ENCODE assay signal across 10 cellular contexts in the genomic region with DNA sequence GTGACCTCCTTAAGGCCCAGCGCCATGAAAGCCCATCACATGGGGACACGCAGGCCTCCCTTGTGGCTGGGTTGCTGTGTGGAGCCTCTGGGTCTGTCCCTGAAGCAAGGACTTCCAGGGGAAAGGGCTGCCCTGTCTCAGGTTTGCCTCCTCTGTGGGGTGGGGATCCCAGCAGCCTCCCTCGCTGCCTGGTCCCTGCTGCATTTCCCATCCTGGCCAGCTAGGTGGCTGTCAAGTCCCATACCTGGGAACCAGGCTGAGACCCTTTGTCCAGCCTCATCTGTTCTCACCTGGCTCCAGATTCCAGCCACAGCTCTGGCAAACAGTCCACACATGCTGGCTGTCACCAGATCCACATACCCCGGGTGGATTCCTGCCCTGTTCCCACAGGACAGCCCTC. TPM values are rescaled to one million over a fixed set of nuclear protein-coding genes. Genes with fewer than 3 reads are reported as not detected.
DNase-seq lines count a peak whose midpoint lies in the region; ATAC-seq, FAIRE-seq and TF ChIP-seq lines count a peak whose summit lies in the region.
"Not testable (repeated sequence)": the region's sequence is repeated elsewhere in the genome, so short reads cannot be mapped to it uniquely, and the experiment has no call there.
"Had no signal": no experiment of that assay in that cellular context is flagged by ENCODE, and none has a peak within 500 bp of the region (broad histone marks: within the 10 kb centered on the region; RNA-seq: fewer than 3 reads in every experiment).

No MANE protein-coding gene starts in this region.

- not testable (repeated sequence) for H3K4me3 Mint-ChIP-seq in Caco-2 (ENCODE audit: unreplicated experiment); progenitor cell of endocrine pancreas (ENCODE audit: low read depth)

- H4K20me1 ChIP-seq in H1 (replicated peaks in 1 of 2; ENCODE audit: control insufficient read depth in 1 of 2, insufficient read depth in 2 of 2, low read length in 2 of 2); keratinocyte (ENCODE audit: control insufficient read depth, extremely low read depth, insufficient read depth, low read length): not testable (repeated sequence)

- H2BK5ac ChIP-seq in H1 (ENCODE audit: low read depth, low read length), result not testable (repeated sequence)

- not testable (repeated sequence) for TF ChIP-seq EP300 in H1 (IDR thresholded peaks at IDR 0.05; ENCODE audit: borderline replicate concordance in 1 of 2, low read depth in 2 of 2, low read length in 2 of 2)

- H4K5ac ChIP-seq in H1 (ENCODE audit: insufficient read length, low read depth, low read length), result not testable (repeated sequence)

- not testable (repeated sequence) for H3K4me1 ChIP-seq in Caco-2; H1 (replicated peaks in 1 of 4; ENCODE audit: control insufficient read depth in 3 of 4, insufficient read depth in 4 of 4, low read length in 3 of 4); keratinocyte (ENCODE audit: control insufficient read depth, extremely low read depth, insufficient read depth, low read length)

- H2BK20ac ChIP-seq in H1 (ENCODE audit: low read length), result not testable (repeated sequence)

- H3K36me3 Mint-ChIP-seq in Caco-2 (ENCODE audit: insufficient read depth, unreplicated experiment); progenitor cell of endocrine pancreas (ENCODE audit: insufficient read depth): not testable (repeated sequence)

- WGBS in H1 (ENCODE audit: extremely low coverage in 1 of 2, insufficient coverage in 1 of 2, insufficient read length in 1 of 2, insufficient replicate concordance in 2 of 2, low coverage in 1 of 2, low lambda C conversion rate in 2 of 2, missing lambda C conversion rate in 1 of 2), 2 experiments, result 13% methylated on average over 4 of the region's 4 CpGs; no CpG with 5 or more reads in 1 of the 2 experiments

- not testable (repeated sequence) for H3K9me3 Mint-ChIP-seq in Caco-2 (ENCODE audit: unreplicated experiment); progenitor cell of endocrine pancreas (ENCODE audit: low read depth)

- POLR2A ChIA-PET in Caco-2 (lab: Charles Lee), result interaction anchor here (0.6 kb wide), 1 partner anchor 131 kb away, joined by 3 read pairs; no protein-coding TSS in a partner anchor
- POLR2A ChIA-PET in H1 (lab: Charles Lee; ENCODE audit: partially characterized antibody), result interaction anchor here (0.7 kb wide), 1 partner anchor 280 kb away, joined by 3 read pairs; no protein-coding TSS in a partner anchor

- H3K27me3 ChIP-seq in Caco-2 (replicated peaks; ENCODE audit: control insufficient read depth, insufficient read depth, low read length); HL-60 (ENCODE audit: insufficient read depth, poor library complexity, severe bottlenecking); WERI-Rb-1 (ENCODE audit: insufficient read depth, low read depth, severe bottlenecking); H1 (replicated peaks in 1 of 4; ENCODE audit: control insufficient read depth in 3 of 4, extremely low read depth in 1 of 4, insufficient read depth in 3 of 4, low read length in 3 of 4); keratinocyte (ENCODE audit: control insufficient read depth, extremely low read depth, insufficient read depth, low read length): not testable (repeated sequence)

- 0 out of 2 replicates have a peak overlapping the region, but pooled peaks have one; percentile 14 for H3K27ac ChIP-seq in HL-60 (replicated peaks)
- H3K27ac ChIP-seq in WERI-Rb-1; H1 (ENCODE audit: low read depth, low read length); keratinocyte (ENCODE audit: control insufficient read depth, insufficient read depth, low read length): not testable (repeated sequence)

- intact Hi-C loops in Caco-2 (cut with micrococcal nuclease; ENCODE audit: unreplicated experiment), result loop anchor here (2.0 kb wide), 2 partner anchors 126 to 186 kb away; no protein-coding TSS in a partner anchor

- H2BK15ac ChIP-seq in H1 (ENCODE audit: low read length), result 0 out of 2 replicates have a peak overlapping the region, but pooled peaks have one; percentile 46

- not testable (repeated sequence) for H3K9me3 ChIP-seq in Caco-2; WERI-Rb-1 (ENCODE audit: severe bottlenecking); H1 (ENCODE audit: insufficient read depth in 2 of 2, low read depth in 1 of 2, low read length in 1 of 2); keratinocyte (ENCODE audit: control insufficient read depth, low read depth, low read length)

- FAIRE-seq in H1 (lab: Jason Lieb, UNC), result peak; percentile 94
- FAIRE-seq in keratinocyte (lab: Jason Lieb, UNC), result not testable (repeated sequence)

- H3K27me3 Mint-ChIP-seq in Caco-2 (ENCODE audit: insufficient read depth, unreplicated experiment), result not testable (repeated sequence)
- H3K27me3 Mint-ChIP-seq in progenitor cell of endocrine pancreas, result peaks cover 25% of the 10 kb centered on the region

- H3K4me1 Mint-ChIP-seq in Caco-2 (ENCODE audit: low read depth, unreplicated experiment); progenitor cell of endocrine pancreas (ENCODE audit: low read depth): not testable (repeated sequence)

- TF ChIP-seq POLR2A in H1 (IDR thresholded peaks at IDR 0.05; ENCODE audit: control extremely low read depth in 1 of 2, low read depth in 2 of 2, low read length in 2 of 2), result peak in 1 of 2 experiments; percentile 47; a peak in 2 of 3 replicates

- not testable (repeated sequence) for BruUV-seq in Caco-2 (replicated peaks; lab: Mats Ljungman, UMichigan)

- H3K9me1 ChIP-seq in keratinocyte (ENCODE audit: control insufficient read depth, extremely low read depth, insufficient read depth, low read length), result not testable (repeated sequence)

- not testable (repeated sequence) for H3K36me3 ChIP-seq in Caco-2 (ENCODE audit: control insufficient read depth, insufficient read depth, low read length); WERI-Rb-1; H1 (ENCODE audit: control insufficient read depth in 2 of 4, insufficient read depth in 4 of 4, low read length in 3 of 4); keratinocyte (ENCODE audit: control insufficient read depth in 2 of 2, extremely low read depth in 1 of 2, insufficient read depth in 2 of 2, low read length in 2 of 2)

- peak overlapping the region; percentile 51 for H3K18ac ChIP-seq in H1 (ENCODE audit: extremely low read depth, low read length)

- H3K14ac ChIP-seq in H1 (ENCODE audit: insufficient read length), result not testable (repeated sequence)

- H3K23ac ChIP-seq in H1 (ENCODE audit: insufficient read length), result not testable (repeated sequence)

- H3K27ac Mint-ChIP-seq in Caco-2 (ENCODE audit: unreplicated experiment); progenitor cell of endocrine pancreas: not testable (repeated sequence)

- H3K4me3 ChIP-seq in Caco-2 (ENCODE audit: low read depth, low read length); HL-60 (replicated peaks; ENCODE audit: insufficient read depth, low read length); WERI-Rb-1 (ENCODE audit: low read depth, low read length); H1 (ENCODE audit: extremely low read depth in 1 of 4, insufficient read depth in 2 of 4, low read depth in 3 of 4, low read length in 4 of 4); keratinocyte (ENCODE audit: control insufficient read depth in 2 of 3, extremely low read depth in 1 of 3, insufficient read depth in 2 of 3, low read depth in 1 of 3, low read length in 3 of 3): not testable (repeated sequence)

- not testable (repeated sequence) for H3K23me2 ChIP-seq in H1 (ENCODE audit: low read depth, low read length)

- H2BK120ac ChIP-seq in H1 (replicated peaks; ENCODE audit: low read depth, low read length), result not testable (repeated sequence)

- dilution Hi-C loops in keratinocyte (cut with MboI; ENCODE audit: extremely low pct_ligation_motif_present, low sequenced_read_pairs), result loop anchor here (25.0 kb wide), 1 partner anchor 106 kb away; a partner anchor contains a TSS

- DNase-seq in Caco-2 (peak; percentile 73 to 76), HL-60 (ENCODE audit: low read depth in 1 of 2, low spot score in 1 of 2) (peak in 1 of 2 experiments; percentile 21), NCI-H345 (lab: John Stamatoyannopoulos, UW) (peak; percentile 32), WERI-Rb-1 (peak; percentile 75), H1 (ENCODE audit: low read depth in 1 of 2, low spot score in 2 of 2) (peak in 1 of 2 experiments; percentile 83), progenitor cell of endocrine pancreas (ENCODE audit: low spot score, unreplicated experiment) (peak; percentile 43)
- not testable (repeated sequence) for DNase-seq in keratinocyte (ENCODE audit: low read depth, low spot score)

- not testable (repeated sequence) for H3K56ac ChIP-seq in H1 (replicated peaks; ENCODE audit: insufficient read length, low read depth, low read length)

- peak overlapping the region; percentile 98 for H2AFZ ChIP-seq in H1 (ENCODE audit: low read length)
- H2AFZ ChIP-seq in keratinocyte (ENCODE audit: control insufficient read depth, low read length), result not testable (repeated sequence)

- H3K4ac ChIP-seq in H1 (replicated peaks; ENCODE audit: insufficient read length, low read depth, low read length), result not testable (repeated sequence)

- H3K4me2 ChIP-seq in H1 (ENCODE audit: insufficient read depth in 1 of 2, low read depth in 2 of 2, low read length in 2 of 2), result peak overlapping the region; percentile 2 to 40; a peak in 3 of 4 replicates
- not testable (repeated sequence) for H3K4me2 ChIP-seq in keratinocyte (ENCODE audit: control insufficient read depth, extremely low read depth, insufficient read depth, low read depth, low read length)

- peak; percentile 74 to 77 for TF ChIP-seq RAD21 in H1 (IDR thresholded peaks at IDR 0.05 in 1 of 2, conservative IDR thresholded peaks at IDR 0.05 in 1 of 2; ENCODE audit: low read depth in 2 of 2, low read length in 2 of 2)

- H2BK12ac ChIP-seq in H1 (ENCODE audit: low read depth, low read length), result not testable (repeated sequence)

- peak in 1 of 2 experiments; percentile 75 for TF ChIP-seq CTCF in Caco-2 (IDR thresholded peaks at IDR 0.05; ENCODE audit: insufficient read depth in 1 of 2, low read depth in 1 of 2, low read length in 1 of 2, severe bottlenecking in 1 of 2, unreplicated experiment in 1 of 2)
- TF ChIP-seq CTCF in HL-60 (IDR thresholded peaks at IDR 0.05; ENCODE audit: insufficient read depth, low read length), result peak; percentile 1
- TF ChIP-seq CTCF in WERI-Rb-1 (IDR thresholded peaks at IDR 0.05; ENCODE audit: low read depth, low read length), result peak; percentile 77
- peak; percentile 69 to 80 (median 75) for TF ChIP-seq CTCF in H1 (IDR thresholded peaks at IDR 0.05; ENCODE audit: control extremely low read depth in 1 of 3, insufficient read depth in 1 of 3, low read depth in 1 of 3, low read length in 3 of 3)
- TF ChIP-seq CTCF in keratinocyte (optimal IDR thresholded peaks at IDR 0.05 in 1 of 3, IDR thresholded peaks at IDR 0.05 in 1 of 3, conservative IDR thresholded peaks at IDR 0.05 in 1 of 3; ENCODE audit: extremely low read depth in 1 of 3, insufficient read depth in 2 of 3, low read length in 3 of 3), result peak; percentile 28 to 46 (median 37)
- peak; percentile 63 for TF ChIP-seq CTCF in progenitor cell of endocrine pancreas (IDR thresholded peaks at IDR 0.05; ENCODE audit: unreplicated experiment)

- H3K79me1 ChIP-seq in H1 (ENCODE audit: low read depth, low read length), result not testable (repeated sequence)

- H3K9ac ChIP-seq in H1 (replicated peaks in 1 of 4; ENCODE audit: extremely low read depth in 1 of 4, low read depth in 3 of 4, low read length in 3 of 4); keratinocyte (ENCODE audit: control insufficient read depth, extremely low read depth, insufficient read depth, low read length): not testable (repeated sequence)

- H4K8ac ChIP-seq in H1 (ENCODE audit: extremely low read depth, insufficient read depth, low read length), result peak overlapping the region; percentile 88; the same call in 1 of the 2 replicates

- not testable (repeated sequence) for H2AK5ac ChIP-seq in H1 (ENCODE audit: low read depth, low read length)

- CTCF ChIA-PET in Caco-2 (lab: Charles Lee) (interaction anchor here (1.2 kb wide), 1 partner anchor 248 kb away, joined by 4 read pairs; no protein-coding TSS in a partner anchor), H1 (lab: Charles Lee; ENCODE audit: partially characterized antibody) (interaction anchor here (0.6 to 1.7 kb wide), 6 partner anchors 18 to 187 kb away, joined by 3 to 5 read pairs (median 3); no protein-coding TSS in a partner anchor)

- not testable (repeated sequence) for H4K91ac ChIP-seq in H1 (replicated peaks; ENCODE audit: insufficient read length, low read length)

- peak; percentile 34 for ATAC-seq in GM18498 (IDR thresholded peaks at IDR 0.05; ENCODE audit: unreplicated experiment)

- not testable (repeated sequence) for H3K79me2 ChIP-seq in H1 (ENCODE audit: control insufficient read depth in 1 of 2, insufficient read depth in 2 of 2, low read length in 2 of 2); keratinocyte (ENCODE audit: control insufficient read depth, insufficient read depth, low read length)

RNA-seq across cellular contexts. Expression of a gene that starts 32.7 kb away (rescaled TPM):
- total RNA-seq in Caco-2 (2022) (3.2 and 3.4 TPM in 2 replicates), progenitor cell of endocrine pancreas (0.13 and 0.34 TPM in 2 replicates)
- total RNA-seq in H1 (2021; fragmentation: NEBNext Ultra II Directional; extraction: Animal tissue kit (Norgen Biotek cat#: 25700)), result 2.9 and 4.1 TPM in 2 replicates
- polyA plus RNA-seq in H1 (2011; rRNA removed) (4.4 and 6.4 TPM in 2 replicates), keratinocyte (0.37 to 1.5 TPM (median 0.69 TPM) in 3 replicates)
- polyA plus RNA-seq in H1 (2011; cell fraction: cytosol; rRNA removed), result 6.7 TPM
- polyA plus RNA-seq in H1 (2011; cell fraction: nucleus; rRNA removed), result 8.5 TPM
- 2.8 to 7.4 TPM (median 4.6 TPM) in 4 replicates for polyA plus RNA-seq in H1 (2012, experiment 1 of 2)
- polyA plus RNA-seq in H1 (2012, experiment 2 of 2), result 2.4 TPM
- 1.5 TPM for polyA plus RNA-seq in H1 (2013, experiment 1 of 2)
- polyA plus RNA-seq in H1 (2013, experiment 2 of 2), result 1.3 TPM
- 4.6 and 6.7 TPM in 2 replicates for polyA minus RNA-seq in H1 (2011; rRNA and poly(A)+ RNA removed)
- 3.4 TPM for polyA minus RNA-seq in H1 (2011; cell fraction: cytosol; rRNA and poly(A)+ RNA removed)
- polyA minus RNA-seq in H1 (2011; cell fraction: nucleus; rRNA and poly(A)+ RNA removed), result 1.5 TPM
- 0.12 TPM for polyA plus RNA-seq in keratinocyte (2011; ENCODE audit: low read depth)
- 0.40 and 0.42 TPM in 2 replicates for polyA plus RNA-seq in keratinocyte (2011; cell fraction: cytosol; rRNA removed)
- 0.87 and 1.7 TPM in 2 replicates for polyA plus RNA-seq in keratinocyte (2011; cell fraction: nucleus; rRNA removed)
- 0.11 and 0.54 TPM in 2 replicates for polyA plus RNA-seq in keratinocyte (2012; ENCODE audit: low replicate concordance)
- 0.38 to 0.66 TPM (median 0.43 TPM) in 3 replicates for polyA minus RNA-seq in keratinocyte
- polyA minus RNA-seq in keratinocyte (2011; cell fraction: cytosol; rRNA and poly(A)+ RNA removed), result not detected
- polyA minus RNA-seq in keratinocyte (2011; cell fraction: nucleus; rRNA and poly(A)+ RNA removed), result 1.1 and 2.2 TPM in 2 replicates
- total RNA-seq: pulmonary artery endothelial cell, SJSA1 had no signal

RNA-seq across cellular contexts. Expression of a gene that starts 51.5 kb away (rescaled TPM):
- total RNA-seq in Caco-2 (2022) (316 and 327 TPM in 2 replicates), progenitor cell of endocrine pancreas (120 and 126 TPM in 2 replicates)
- total RNA-seq in H1 (2021; fragmentation: NEBNext Ultra II Directional; extraction: Animal tissue kit (Norgen Biotek cat#: 25700)), result 70.6 and 84.9 TPM in 2 replicates
- polyA plus RNA-seq in H1 (2011; rRNA removed) (40.5 and 58.7 TPM in 2 replicates), keratinocyte (69.7 to 97.9 TPM (median 93.9 TPM) in 3 replicates)
- polyA plus RNA-seq in H1 (2011; cell fraction: cytosol; rRNA removed), result 38.1 TPM
- polyA plus RNA-seq in H1 (2011; cell fraction: nucleus; rRNA removed), result 50.9 TPM
- polyA plus RNA-seq in H1 (2012, experiment 1 of 2), result 113 to 134 TPM (median 126 TPM) in 4 replicates
- polyA plus RNA-seq in H1 (2012, experiment 2 of 2), result 58.1 TPM
- 193 TPM for polyA plus RNA-seq in H1 (2013, experiment 1 of 2)
- polyA plus RNA-seq in H1 (2013, experiment 2 of 2), result 199 TPM
- 27.2 and 42.8 TPM in 2 replicates for polyA minus RNA-seq in H1 (2011; rRNA and poly(A)+ RNA removed)
- polyA minus RNA-seq in H1 (2011; cell fraction: cytosol; rRNA and poly(A)+ RNA removed), result 29.3 TPM
- 26.1 TPM for polyA minus RNA-seq in H1 (2011; cell fraction: nucleus; rRNA and poly(A)+ RNA removed)
- polyA plus RNA-seq in keratinocyte (2011; ENCODE audit: low read depth), result 91.9 TPM
- polyA plus RNA-seq in keratinocyte (2011; cell fraction: cytosol; rRNA removed), result 74.0 and 78.2 TPM in 2 replicates
- polyA plus RNA-seq in keratinocyte (2011; cell fraction: nucleus; rRNA removed), result 57.5 and 68.2 TPM in 2 replicates
- 208 and 241 TPM in 2 replicates for polyA plus RNA-seq in keratinocyte (2012; ENCODE audit: low replicate concordance)
- 70.1 to 90.2 TPM (median 79.3 TPM) in 3 replicates for polyA minus RNA-seq in keratinocyte
- polyA minus RNA-seq in keratinocyte (2011; cell fraction: cytosol; rRNA and poly(A)+ RNA removed), result 112 TPM
- 30.8 and 36.9 TPM in 2 replicates for polyA minus RNA-seq in keratinocyte (2011; cell fraction: nucleus; rRNA and poly(A)+ RNA removed)
